ENCODE assay signal across 1 cellular context in genomic region chr11:3861698-3862097, GRCh38.
TF ChIP-seq lines count a peak whose summit lies in the region.

No MANE protein-coding gene starts in this region.

TF ChIP-seq in K562, 482 proteins besides CTCF, POLR2A, EP300 and RAD21:
- no peak for TF ChIP-seq ZFP36 (IDR thresholded peaks at IDR 0.05; ENCODE audit: low read depth, low read length, partially characterized antibody)
- no peak for TF ChIP-seq ZNF707 (CRISPR knock-in tag; conservative IDR thresholded peaks at IDR 0.05)
- no peak for TF ChIP-seq ZNF740 (CRISPR knock-in tag; IDR thresholded peaks at IDR 0.05)
- no peak for TF ChIP-seq ZNF740 (tag; IDR thresholded peaks at IDR 0.05)
- no peak for TF ChIP-seq EZH2 (IDR thresholded peaks at IDR 0.05; ENCODE audit: borderline replicate concordance, low read depth, low read length)
- TF ChIP-seq DACH1 (IDR thresholded peaks at IDR 0.05; ENCODE audit: partially characterized antibody), result no peak
- no peak for TF ChIP-seq ZHX1 (conservative IDR thresholded peaks at IDR 0.05; ENCODE audit: low read length)
- no peak for TF ChIP-seq CHAMP1 (IDR thresholded peaks at IDR 0.05)
- TF ChIP-seq ZBTB26 (CRISPR knock-in tag; IDR thresholded peaks at IDR 0.05), result no peak
- no peak for TF ChIP-seq KLF10 (CRISPR knock-in tag; IDR thresholded peaks at IDR 0.05)
- TF ChIP-seq ZNF407 (IDR thresholded peaks at IDR 0.05; ENCODE audit: low read depth), result no peak
TF ChIP-seq in K562: peak in this region for 0.
